18 cellular contexts compared by ENCODE assay signal in the genomic region with DNA sequence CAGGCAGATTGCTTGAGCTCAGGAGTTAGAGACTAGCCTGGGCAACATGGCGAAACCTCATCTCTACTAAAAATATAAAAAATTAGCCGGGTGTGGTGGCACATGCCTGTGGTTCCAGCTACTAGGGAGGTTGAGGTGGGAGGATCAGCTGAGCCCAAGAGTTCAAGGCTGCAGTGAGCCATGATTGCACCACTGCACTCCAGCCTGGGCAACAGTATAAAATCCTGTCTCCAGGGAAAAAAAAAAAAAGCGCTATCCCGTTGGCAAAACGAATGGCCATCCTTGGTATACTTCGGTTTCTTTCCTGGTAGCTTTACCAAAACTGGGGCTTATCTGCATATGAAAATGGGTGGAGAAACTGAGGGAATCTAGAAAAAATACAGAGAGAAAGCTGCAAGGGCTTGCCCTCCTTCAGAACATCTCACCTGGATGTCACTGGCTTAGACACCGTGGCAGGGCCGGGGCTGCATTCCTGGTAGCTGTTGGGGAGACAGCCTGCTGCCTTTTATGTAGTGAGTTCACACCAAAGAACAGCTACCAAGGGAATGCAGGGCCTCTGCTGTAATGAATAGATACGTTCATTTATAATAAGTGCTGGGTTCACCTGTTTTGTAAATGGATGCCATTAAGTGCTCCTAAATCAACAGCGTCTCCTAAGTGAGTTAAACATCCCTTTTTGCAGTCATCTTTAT.
"Had no signal": no experiment of that assay in that cellular context is flagged by ENCODE, and none has a peak within 500 bp of the region (broad histone marks: within the 10 kb centered on the region; RNA-seq: fewer than 3 reads in every experiment).

No MANE protein-coding gene starts in this region.

- H3K27me3 ChIP-seq: cardiac muscle cell, esophagus muscularis mucosa, gastroesophageal sphincter, heart left ventricle, neutrophil, thyroid gland had no signal

- H3K9ac ChIP-seq: parathyroid adenoma had no signal

- H3K36me3 ChIP-seq: cardiac muscle cell, gastroesophageal sphincter, thyroid gland had no signal

- H2AFZ ChIP-seq: parathyroid adenoma had no signal

- H3K27ac ChIP-seq: cardiac muscle cell, esophagus muscularis mucosa, gastroesophageal sphincter, heart left ventricle, neutrophil, parathyroid adenoma, thyroid gland had no signal

- H3K27me3 Mint-ChIP-seq: activated naive CD8-positive, alpha-beta T cell treated with anti-CD3 and anti-CD28 coated beads for 36 hours; dendritic cell treated with granulocyte-macrophage colony-stimulating factor and Interleukin-4, amounts not matched to agents 40 ng/mL and 50 ng/mL, for 4 days; naive thymus-derived CD8-positive, alpha-beta T cell; stimulated activated naive B cell treated with anti-CD40 and anti-IgM and Interleukin-4, amounts not matched to agents 10 μg/mL and 1 μg/mL and 100 μg/mL, for 72 hours had no signal

- H3K36me3 Mint-ChIP-seq: activated naive CD8-positive, alpha-beta T cell treated with anti-CD3 and anti-CD28 coated beads for 36 hours had no signal

- DNase-seq: activated CD4-positive, alpha-beta T cell treated with anti-CD3 and anti-CD28 coated beads for 1 hour; activated CD4-positive, alpha-beta T cell treated with anti-CD3 and anti-CD28 coated beads, Interleukin-2, amount 50 U/mL, for 4 hours; activated naive CD8-positive, alpha-beta T cell treated with anti-CD3 and anti-CD28 coated beads for 36 hours; amniotic stem cell; effector CD8-positive, alpha-beta T cell; heart left ventricle; kidney glomerular epithelial cell; mesenchymal stem cell; stimulated activated naive B cell treated with anti-CD40 and anti-IgM and Interleukin-4, amounts not matched to agents 10 μg/mL and 1 μg/mL and 100 μg/mL, for 72 hours; thyroid gland had no signal

- H3K4me3 Mint-ChIP-seq: activated naive CD8-positive, alpha-beta T cell treated with anti-CD3 and anti-CD28 coated beads for 36 hours; dendritic cell treated with granulocyte-macrophage colony-stimulating factor and Interleukin-4, amounts not matched to agents 40 ng/mL and 50 ng/mL, for 4 days; naive thymus-derived CD8-positive, alpha-beta T cell; stimulated activated naive B cell treated with anti-CD40 and anti-IgM and Interleukin-4, amounts not matched to agents 10 μg/mL and 1 μg/mL and 100 μg/mL, for 72 hours had no signal

- H3K9me3 ChIP-seq: esophagus muscularis mucosa, gastroesophageal sphincter, heart left ventricle, neutrophil, thyroid gland had no signal

- ATAC-seq: gastroesophageal sphincter; heart left ventricle; naive thymus-derived CD8-positive, alpha-beta T cell; stimulated activated naive B cell treated with anti-CD40 and anti-IgM and Interleukin-4, amounts not matched to agents 10 μg/mL and 1 μg/mL and 100 μg/mL, for 72 hours had no signal

- H3K4me1 ChIP-seq: gastroesophageal sphincter had no signal

- H3K9me3 Mint-ChIP-seq: activated naive CD8-positive, alpha-beta T cell treated with anti-CD3 and anti-CD28 coated beads for 36 hours; dendritic cell treated with granulocyte-macrophage colony-stimulating factor and Interleukin-4, amounts not matched to agents 40 ng/mL and 50 ng/mL, for 4 days; naive thymus-derived CD8-positive, alpha-beta T cell; stimulated activated naive B cell treated with anti-CD40 and anti-IgM and Interleukin-4, amounts not matched to agents 10 μg/mL and 1 μg/mL and 100 μg/mL, for 72 hours had no signal

- H3K4me3 ChIP-seq: cardiac muscle cell, esophagus muscularis mucosa, gastroesophageal sphincter, heart left ventricle, thyroid gland had no signal

- H3K27ac Mint-ChIP-seq: activated naive CD8-positive, alpha-beta T cell treated with anti-CD3 and anti-CD28 coated beads for 36 hours; dendritic cell treated with granulocyte-macrophage colony-stimulating factor and Interleukin-4, amounts not matched to agents 40 ng/mL and 50 ng/mL, for 4 days had no signal

- FAIRE-seq: endothelial cell of umbilical vein had no signal
